In the genomic region with DNA sequence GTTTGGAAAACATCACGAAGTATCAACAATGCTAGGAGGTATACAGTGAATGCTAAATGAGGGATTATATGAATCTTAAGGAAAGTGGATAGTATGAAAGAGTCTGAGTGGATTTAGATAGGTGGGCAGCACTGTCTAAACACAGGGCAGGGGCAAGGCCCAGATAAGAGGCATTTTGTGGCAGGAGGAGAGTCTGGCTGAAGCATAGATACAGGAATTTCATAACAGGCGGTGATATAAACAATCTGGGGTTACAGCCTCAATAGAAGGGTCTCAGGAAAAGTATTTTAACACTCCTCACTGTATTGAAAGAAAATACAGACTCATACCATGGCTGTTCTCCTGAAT, we compare ENCODE assay signal across 1 cellular context.
TF ChIP-seq lines count a peak whose summit lies in the region.

No MANE protein-coding gene starts in this region.

TF ChIP-seq in HepG2, 621 proteins besides CTCF, POLR2A, EP300 and RAD21 (continued from another document):
- TF ChIP-seq SNAPC2 (CRISPR knock-in tag; IDR thresholded peaks at IDR 0.05) (no peak), ZNF766 (CRISPR knock-in tag; IDR thresholded peaks at IDR 0.05; ENCODE audit: borderline replicate concordance) (no peak), SOX5 (CRISPR knock-in tag; IDR thresholded peaks at IDR 0.05; ENCODE audit: borderline replicate concordance) (no peak), ETV5 (CRISPR knock-in tag; IDR thresholded peaks at IDR 0.05; ENCODE audit: borderline replicate concordance) (no peak), ZNF33B (CRISPR knock-in tag; IDR thresholded peaks at IDR 0.05) (no peak)
- TF ChIP-seq, protein P1, sequence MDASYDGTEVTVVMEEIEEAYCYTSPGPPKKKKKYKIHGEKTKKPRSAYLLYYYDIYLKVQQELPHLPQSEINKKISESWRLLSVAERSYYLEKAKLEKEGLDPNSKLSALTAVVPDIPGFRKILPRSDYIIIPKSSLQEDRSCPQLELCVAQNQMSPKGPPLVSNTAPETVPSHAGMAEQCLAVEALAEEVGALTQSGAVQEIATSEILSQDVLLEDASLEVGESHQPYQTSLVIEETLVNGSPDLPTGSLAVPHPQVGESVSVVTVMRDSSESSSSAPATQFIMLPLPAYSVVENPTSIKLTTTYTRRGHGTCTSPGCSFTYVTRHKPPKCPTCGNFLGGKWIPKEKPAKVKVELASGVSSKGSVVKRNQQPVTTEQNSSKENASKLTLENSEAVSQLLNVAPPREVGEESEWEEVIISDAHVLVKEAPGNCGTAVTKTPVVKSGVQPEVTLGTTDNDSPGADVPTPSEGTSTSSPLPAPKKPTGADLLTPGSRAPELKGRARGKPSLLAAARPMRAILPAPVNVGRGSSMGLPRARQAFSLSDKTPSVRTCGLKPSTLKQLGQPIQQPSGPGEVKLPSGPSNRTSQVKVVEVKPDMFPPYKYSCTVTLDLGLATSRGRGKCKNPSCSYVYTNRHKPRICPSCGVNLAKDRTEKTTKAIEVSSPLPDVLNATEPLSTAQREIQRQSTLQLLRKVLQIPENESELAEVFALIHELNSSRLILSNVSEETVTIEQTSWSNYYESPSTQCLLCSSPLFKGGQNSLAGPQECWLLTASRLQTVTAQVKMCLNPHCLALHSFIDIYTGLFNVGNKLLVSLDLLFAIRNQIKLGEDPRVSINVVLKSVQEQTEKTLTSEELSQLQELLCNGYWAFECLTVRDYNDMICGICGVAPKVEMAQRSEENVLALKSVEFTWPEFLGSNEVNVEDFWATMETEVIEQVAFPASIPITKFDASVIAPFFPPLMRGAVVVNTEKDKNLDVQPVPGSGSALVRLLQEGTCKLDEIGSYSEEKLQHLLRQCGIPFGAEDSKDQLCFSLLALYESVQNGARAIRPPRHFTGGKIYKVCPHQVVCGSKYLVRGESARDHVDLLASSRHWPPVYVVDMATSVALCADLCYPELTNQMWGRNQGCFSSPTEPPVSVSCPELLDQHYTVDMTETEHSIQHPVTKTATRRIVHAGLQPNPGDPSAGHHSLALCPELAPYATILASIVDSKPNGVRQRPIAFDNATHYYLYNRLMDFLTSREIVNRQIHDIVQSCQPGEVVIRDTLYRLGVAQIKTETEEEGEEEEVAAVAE (CRISPR knock-in tag; IDR thresholded peaks at IDR 0.05; ENCODE audit: borderline replicate concordance) = no peak
- TF ChIP-seq, protein P2, sequence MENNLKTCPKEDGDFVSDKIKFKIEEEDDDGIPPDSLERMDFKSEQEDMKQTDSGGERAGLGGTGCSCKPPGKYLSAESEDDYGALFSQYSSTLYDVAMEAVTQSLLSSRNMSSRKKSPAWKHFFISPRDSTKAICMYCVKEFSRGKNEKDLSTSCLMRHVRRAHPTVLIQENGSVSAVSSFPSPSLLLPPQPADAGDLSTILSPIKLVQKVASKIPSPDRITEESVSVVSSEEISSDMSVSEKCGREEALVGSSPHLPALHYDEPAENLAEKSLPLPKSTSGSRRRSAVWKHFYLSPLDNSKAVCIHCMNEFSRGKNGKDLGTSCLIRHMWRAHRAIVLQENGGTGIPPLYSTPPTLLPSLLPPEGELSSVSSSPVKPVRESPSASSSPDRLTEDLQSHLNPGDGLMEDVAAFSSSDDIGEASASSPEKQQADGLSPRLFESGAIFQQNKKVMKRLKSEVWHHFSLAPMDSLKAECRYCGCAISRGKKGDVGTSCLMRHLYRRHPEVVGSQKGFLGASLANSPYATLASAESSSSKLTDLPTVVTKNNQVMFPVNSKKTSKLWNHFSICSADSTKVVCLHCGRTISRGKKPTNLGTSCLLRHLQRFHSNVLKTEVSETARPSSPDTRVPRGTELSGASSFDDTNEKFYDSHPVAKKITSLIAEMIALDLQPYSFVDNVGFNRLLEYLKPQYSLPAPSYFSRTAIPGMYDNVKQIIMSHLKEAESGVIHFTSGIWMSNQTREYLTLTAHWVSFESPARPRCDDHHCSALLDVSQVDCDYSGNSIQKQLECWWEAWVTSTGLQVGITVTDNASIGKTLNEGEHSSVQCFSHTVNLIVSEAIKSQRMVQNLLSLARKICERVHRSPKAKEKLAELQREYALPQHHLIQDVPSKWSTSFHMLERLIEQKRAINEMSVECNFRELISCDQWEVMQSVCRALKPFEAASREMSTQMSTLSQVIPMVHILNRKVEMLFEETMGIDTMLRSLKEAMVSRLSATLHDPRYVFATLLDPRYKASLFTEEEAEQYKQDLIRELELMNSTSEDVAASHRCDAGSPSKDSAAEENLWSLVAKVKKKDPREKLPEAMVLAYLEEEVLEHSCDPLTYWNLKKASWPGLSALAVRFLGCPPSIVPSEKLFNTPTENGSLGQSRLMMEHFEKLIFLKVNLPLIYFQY (CRISPR knock-in tag; IDR thresholded peaks at IDR 0.05; ENCODE audit: borderline replicate concordance) = no peak
TF ChIP-seq in HepG2: peak in this region for 0.
